8 cellular contexts compared by ENCODE assay signal in genomic region chr1:155228096-155228427, GRCh38. TPM values are rescaled to one million over a fixed set of nuclear protein-coding genes. Genes with fewer than 3 reads are reported as not detected.
DNase-seq lines count a peak whose midpoint lies in the region; ATAC-seq, FAIRE-seq and TF ChIP-seq lines count a peak whose summit lies in the region.

No MANE protein-coding gene starts in this region.

- no peaks in the 10 kb centered on the region for H3K27me3 Mint-ChIP-seq in CD8-positive, alpha-beta T cell (ENCODE audit: low read depth)
- no peaks in the 10 kb centered on the region for H3K27me3 Mint-ChIP-seq in osteocyte (ENCODE audit: unreplicated experiment)

- peak overlapping the region; percentile 88 for H3K4me3 Mint-ChIP-seq in CD8-positive, alpha-beta T cell
- H3K4me3 Mint-ChIP-seq in osteocyte (ENCODE audit: unreplicated experiment) = peak overlapping the region; percentile 82

- POLR2A ChIA-PET in CD8-positive, alpha-beta T cell (lab: Charles Lee) = interaction anchor here (1.8 to 2.6 kb wide), 3 partner anchors 16 to 34 kb away, joined by 7 to 24 read pairs (median 18); partner anchors contain the start of genes MTX1 and THBS3
- POLR2A ChIA-PET in PC-9 (lab: Charles Lee; ENCODE audit: unreplicated experiment) (interaction anchor here (0.6 kb wide), 1 partner anchor 19 kb away, joined by 7 read pairs; no protein-coding TSS in a partner anchor), endothelial cell of umbilical vein (lab: Charles Lee) (no interaction called here)

- no peaks in the 10 kb centered on the region for H3K9me3 ChIP-seq in CD8-positive, alpha-beta T cell (ENCODE audit: low read length)
- H3K9me3 ChIP-seq in PC-9 (ENCODE audit: insufficient read depth, low read depth) (no peaks in the 10 kb centered on the region), endothelial cell of umbilical vein (replicated peaks; ENCODE audit: control insufficient read depth, insufficient read depth, low read length) (no peaks in the 10 kb centered on the region)

- H3K36me3 Mint-ChIP-seq in CD8-positive, alpha-beta T cell = no peaks in the 10 kb centered on the region
- no peaks in the 10 kb centered on the region for H3K36me3 Mint-ChIP-seq in osteocyte (ENCODE audit: unreplicated experiment)

- H3K27ac ChIP-seq in CD8-positive, alpha-beta T cell (ENCODE audit: low read depth, low read length) = peak overlapping the region; percentile 65
- H3K27ac ChIP-seq in PC-9 (no peak overlapping the region), endothelial cell of umbilical vein (ENCODE audit: insufficient read depth, low read depth, low read length) (peak overlapping the region; percentile 33)

- peaks cover 39% of the 10 kb centered on the region for H3F3A ChIP-seq in PC-9 (ENCODE audit: insufficient read depth, low read depth)

- H3K79me2 ChIP-seq in PC-9 (ENCODE audit: low read depth) (peaks cover 24% of the 10 kb centered on the region), endothelial cell of umbilical vein (ENCODE audit: control insufficient read depth, insufficient read depth, low read length) (peaks cover 8% of the 10 kb centered on the region)

- H2AFZ ChIP-seq in PC-9 (peak overlapping the region; percentile 55; the same call in 1 of the 2 replicates), endothelial cell of umbilical vein (ENCODE audit: low read depth, low read length) (peak overlapping the region; percentile 92)

- intact Hi-C loops in CD8-positive, alpha-beta T cell (cut with DNase I, micrococcal nuclease) = loop anchor here (5.0 kb wide), 2 partner anchors 36 to 266 kb away; partner anchors contain the start of gene PYGO2 (in 1 of the 2)
- intact Hi-C loops in PC-9 (cut with micrococcal nuclease; ENCODE audit: unreplicated experiment) (loop anchor here (5.0 kb wide), 1 partner anchor 36 kb away; no protein-coding TSS in a partner anchor), endothelial cell of umbilical vein (cut with micrococcal nuclease) (loop anchor here (5.0 kb wide), 1 partner anchor 36 kb away; no protein-coding TSS in a partner anchor)

- TF ChIP-seq CTCF in CD8-positive, alpha-beta T cell (IDR thresholded peaks at IDR 0.05) = no peak
- TF ChIP-seq CTCF in PC-9 (conservative IDR thresholded peaks at IDR 0.05) (no peak), endothelial cell of umbilical vein (IDR thresholded peaks at IDR 0.05; ENCODE audit: extremely low read depth in 1 of 2, insufficient read depth in 1 of 2, low read depth in 1 of 2, low read length in 2 of 2) (no peak), osteocyte (IDR thresholded peaks at IDR 0.05) (no peak)

- ATAC-seq in CD8-positive, alpha-beta T cell = no peak
- no peak for ATAC-seq in HG03571 (IDR thresholded peaks at IDR 0.05; ENCODE audit: unreplicated experiment)
- no peak for ATAC-seq in GM21367 (IDR thresholded peaks at IDR 0.05; ENCODE audit: unreplicated experiment)

- no peaks in the 10 kb centered on the region for H3K27me3 ChIP-seq in CD8-positive, alpha-beta T cell (ENCODE audit: insufficient read depth, low read length)
- H3K27me3 ChIP-seq in PC-9 (ENCODE audit: insufficient read depth, low read depth) (no peaks in the 10 kb centered on the region), endothelial cell of umbilical vein (ENCODE audit: control insufficient read depth in 2 of 2, insufficient read depth in 2 of 2, low read length in 2 of 2) (no peaks in the 10 kb centered on the region)

- no peaks in the 10 kb centered on the region for H3K36me3 ChIP-seq in CD8-positive, alpha-beta T cell (ENCODE audit: insufficient read depth, low read length)
- H3K36me3 ChIP-seq in PC-9 (ENCODE audit: low read depth) (no peaks in the 10 kb centered on the region), endothelial cell of umbilical vein (ENCODE audit: control insufficient read depth in 2 of 2, extremely low read depth in 1 of 2, insufficient read depth in 2 of 2, low read length in 2 of 2) (no peaks in the 10 kb centered on the region)

- no peak for TF ChIP-seq POLR2A in endothelial cell of umbilical vein (IDR thresholded peaks at IDR 0.05; ENCODE audit: low read depth, low read length)

- peak overlapping the region; percentile 90 for H3K4me2 ChIP-seq in PC-9
- peak overlapping the region; percentile 77 for H3K4me2 ChIP-seq in endothelial cell of umbilical vein (ENCODE audit: insufficient read depth, low read length)

- H3K9ac ChIP-seq in endothelial cell of umbilical vein (replicated peaks; ENCODE audit: extremely low read depth, insufficient read depth, low read length) = peak overlapping the region; percentile 75

- H3K9me1 ChIP-seq in endothelial cell of umbilical vein (replicated peaks; ENCODE audit: control insufficient read depth, extremely low read depth, insufficient read depth, low read length) = no peaks in the 10 kb centered on the region

- H3K9me3 Mint-ChIP-seq in CD8-positive, alpha-beta T cell = no peaks in the 10 kb centered on the region
- H3K9me3 Mint-ChIP-seq in osteocyte (ENCODE audit: unreplicated experiment) = no peaks in the 10 kb centered on the region

- dilution Hi-C loops in endothelial cell of umbilical vein (cut with MboI; ENCODE audit: extremely low pct_ligation_motif_present, low sequenced_read_pairs) = no loop called here

- H4K20me1 ChIP-seq in PC-9 (ENCODE audit: insufficient read depth) (no peaks in the 10 kb centered on the region), endothelial cell of umbilical vein (replicated peaks; ENCODE audit: control insufficient read depth, extremely low read depth, insufficient read depth, low read length) (no peaks in the 10 kb centered on the region)

- FAIRE-seq in endothelial cell of umbilical vein (lab: Jason Lieb, UNC) = no peak

- peaks cover 24% of the 10 kb centered on the region for H3K4me1 Mint-ChIP-seq in CD8-positive, alpha-beta T cell (ENCODE audit: low read depth)
- peaks cover 48% of the 10 kb centered on the region for H3K4me1 Mint-ChIP-seq in osteocyte (ENCODE audit: unreplicated experiment)

- no peak for DNase-seq in CD8-positive, alpha-beta T cell
- DNase-seq in PC-9 = no peak
- DNase-seq in endothelial cell of umbilical vein (ENCODE audit: low read depth, low spot score) = no peak
- no peak for DNase-seq in osteocyte (ENCODE audit: extremely low spot score, unreplicated experiment)
- DNase-seq in NCI-H748 treated with DMSO at 0.1 percent for 48 hours (lab: John Stamatoyannopoulos, UW) = no peak
- no peak for DNase-seq in stimulated activated CD4-positive, alpha-beta T cell treated with anti-CD3 and anti-CD28 coated beads, Interleukin-12 subunit alpha, Interleukin-12 subunit beta, amount 100 ng/mL, for 4 hours

- CTCF ChIA-PET in CD8-positive, alpha-beta T cell (lab: Charles Lee) = interaction anchor here (1.2 to 7.2 kb wide), 5 partner anchors 14 to 137 kb away, joined by 4 to 141 read pairs (median 20); partner anchors contain the start of genes MTX1 and THBS3
- CTCF ChIA-PET in PC-9 (lab: Charles Lee) = interaction anchor here (0.6 kb wide), 1 partner anchor 497 kb away, joined by 4 read pairs; no protein-coding TSS in a partner anchor
- CTCF ChIA-PET in endothelial cell of umbilical vein (lab: Charles Lee) = interaction anchor here (1.5 to 3.0 kb wide), 3 partner anchors 20 to 53 kb away, joined by 6 to 69 read pairs (median 10); partner anchors contain the start of genes MTX1 and THBS3

- no TSS peak for BruUV-seq in PC-9 (replicated peaks; lab: Mats Ljungman, UMichigan)
- BruUV-seq in endothelial cell of umbilical vein (replicated peaks; lab: Mats Ljungman, UMichigan) = no TSS peak

- H3K4me3 ChIP-seq in CD8-positive, alpha-beta T cell (ENCODE audit: low read depth, low read length) = peak overlapping the region; percentile 71
- H3K4me3 ChIP-seq in PC-9 (no peak overlapping the region; the same call in 1 of the 2 replicates), endothelial cell of umbilical vein (replicated peaks in 1 of 3; ENCODE audit: insufficient read depth in 1 of 3, low read depth in 1 of 3, low read length in 3 of 3) (peak overlapping the region in 1 of 3 experiments; percentile 28)

- H3K9me2 ChIP-seq in PC-9 (ENCODE audit: insufficient read depth) = no peaks in the 10 kb centered on the region

- H3K4me1 ChIP-seq in CD8-positive, alpha-beta T cell (ENCODE audit: insufficient read depth, low read length) = peaks cover 18% of the 10 kb centered on the region
- H3K4me1 ChIP-seq in PC-9 (replicated peaks; ENCODE audit: insufficient read depth) (peaks cover 39% of the 10 kb centered on the region), endothelial cell of umbilical vein (ENCODE audit: control insufficient read depth, extremely low read depth, insufficient read depth, low read length) (peaks cover 31% of the 10 kb centered on the region)

- H3K27ac Mint-ChIP-seq in CD8-positive, alpha-beta T cell = peak overlapping the region; percentile 85
- H3K27ac Mint-ChIP-seq in osteocyte (ENCODE audit: unreplicated experiment) = peak overlapping the region; percentile 93

RNA-seq across cellular contexts. Expression of gene MTX1, which starts 19.6 kb away (rescaled TPM):
- 10 to 100 TPM; 24.4 to 25.8 TPM for total RNA-seq in CD8-positive, alpha-beta T cell
- total RNA-seq in PC-9 (2021) = 56.1 and 68.9 TPM in 2 replicates
- 49.1 and 53.0 TPM in 2 replicates for total RNA-seq in endothelial cell of umbilical vein
- polyA plus RNA-seq in endothelial cell of umbilical vein = 109 and 137 TPM in 2 replicates
- 83.3 and 90.2 TPM in 2 replicates for polyA plus RNA-seq in endothelial cell of umbilical vein (2011; cell fraction: cytosol; rRNA removed)
- polyA plus RNA-seq in endothelial cell of umbilical vein (2011; cell fraction: nucleus; rRNA removed) = 45.5 and 50.8 TPM in 2 replicates
- polyA plus RNA-seq in endothelial cell of umbilical vein (2012) = 56.9 and 61.7 TPM in 2 replicates
- polyA minus RNA-seq in endothelial cell of umbilical vein = 44.4 and 56.0 TPM in 2 replicates
- polyA minus RNA-seq in endothelial cell of umbilical vein (2011; cell fraction: cytosol; rRNA and poly(A)+ RNA removed) = 63.1 TPM
- polyA minus RNA-seq in endothelial cell of umbilical vein (2011; cell fraction: nucleus; rRNA and poly(A)+ RNA removed) = 14.8 and 20.2 TPM in 2 replicates
- total RNA-seq in osteocyte = 31.9 and 33.2 TPM in 2 replicates

RNA-seq across cellular contexts. Expression of gene THBS3, which starts 20.4 kb away (rescaled TPM):
- total RNA-seq in CD8-positive, alpha-beta T cell = 10 to 100 TPM; 18.5 to 18.8 TPM
- total RNA-seq in PC-9 (2021) (45.4 and 58.8 TPM in 2 replicates), endothelial cell of umbilical vein (22.4 and 23.6 TPM in 2 replicates), osteocyte (55.4 and 57.2 TPM in 2 replicates)
- polyA plus RNA-seq in endothelial cell of umbilical vein = 25.7 and 29.4 TPM in 2 replicates
- polyA plus RNA-seq in endothelial cell of umbilical vein (2011; cell fraction: cytosol; rRNA removed) = 11.5 and 13.1 TPM in 2 replicates
- 134 and 168 TPM in 2 replicates for polyA plus RNA-seq in endothelial cell of umbilical vein (2011; cell fraction: nucleus; rRNA removed)
- 18.6 and 32.2 TPM in 2 replicates for polyA plus RNA-seq in endothelial cell of umbilical vein (2012)
- polyA minus RNA-seq in endothelial cell of umbilical vein = 30.1 and 36.1 TPM in 2 replicates
- 2.7 TPM for polyA minus RNA-seq in endothelial cell of umbilical vein (2011; cell fraction: cytosol; rRNA and poly(A)+ RNA removed)
- 23.8 and 26.1 TPM in 2 replicates for polyA minus RNA-seq in endothelial cell of umbilical vein (2011; cell fraction: nucleus; rRNA and poly(A)+ RNA removed)

RNA-seq across cellular contexts. Expression of gene ENTREP3, which starts 27.2 kb away (rescaled TPM):
- 1 to 10 TPM; 8.1 to 8.7 TPM for total RNA-seq in CD8-positive, alpha-beta T cell
- total RNA-seq in PC-9 (2021) = 56.9 and 60.8 TPM in 2 replicates
- 61.8 and 62.7 TPM in 2 replicates for total RNA-seq in endothelial cell of umbilical vein
- 26.6 and 27.4 TPM in 2 replicates for polyA plus RNA-seq in endothelial cell of umbilical vein
- 20.3 and 26.1 TPM in 2 replicates for polyA plus RNA-seq in endothelial cell of umbilical vein (2011; cell fraction: cytosol; rRNA removed)
- 23.2 and 24.1 TPM in 2 replicates for polyA plus RNA-seq in endothelial cell of umbilical vein (2011; cell fraction: nucleus; rRNA removed)
- polyA plus RNA-seq in endothelial cell of umbilical vein (2012) = 36.0 and 43.1 TPM in 2 replicates
- polyA minus RNA-seq in endothelial cell of umbilical vein = 12.0 and 12.6 TPM in 2 replicates
- polyA minus RNA-seq in endothelial cell of umbilical vein (2011; cell fraction: cytosol; rRNA and poly(A)+ RNA removed) = 15.0 TPM
- 7.2 and 7.4 TPM in 2 replicates for polyA minus RNA-seq in endothelial cell of umbilical vein (2011; cell fraction: nucleus; rRNA and poly(A)+ RNA removed)
- 36.6 and 37.6 TPM in 2 replicates for total RNA-seq in osteocyte

RNA-seq across cellular contexts. Expression of gene SCAMP3, which starts 34.1 kb away (rescaled TPM):
- 10 to 100 TPM; 47.5 to 48.5 TPM for total RNA-seq in CD8-positive, alpha-beta T cell
- total RNA-seq in PC-9 (2021) (56.9 and 64.1 TPM in 2 replicates), endothelial cell of umbilical vein (80.1 and 80.8 TPM in 2 replicates), osteocyte (73.7 and 74.6 TPM in 2 replicates)
- 306 and 342 TPM in 2 replicates for polyA plus RNA-seq in endothelial cell of umbilical vein
- polyA plus RNA-seq in endothelial cell of umbilical vein (2011; cell fraction: cytosol; rRNA removed) = 157 and 171 TPM in 2 replicates
- 76.5 and 78.5 TPM in 2 replicates for polyA plus RNA-seq in endothelial cell of umbilical vein (2011; cell fraction: nucleus; rRNA removed)
- 76.7 and 82.9 TPM in 2 replicates for polyA plus RNA-seq in endothelial cell of umbilical vein (2012)
- polyA minus RNA-seq in endothelial cell of umbilical vein = 125 and 131 TPM in 2 replicates
- polyA minus RNA-seq in endothelial cell of umbilical vein (2011; cell fraction: cytosol; rRNA and poly(A)+ RNA removed) = 87.9 TPM
- polyA minus RNA-seq in endothelial cell of umbilical vein (2011; cell fraction: nucleus; rRNA and poly(A)+ RNA removed) = 22.5 and 23.7 TPM in 2 replicates

RNA-seq across cellular contexts. Expression of gene CLK2, which starts 45.2 kb away (rescaled TPM):
- total RNA-seq in CD8-positive, alpha-beta T cell = 10 to 100 TPM; 48.6 to 54.4 TPM
- total RNA-seq in PC-9 (2021) = 39.1 and 43.9 TPM in 2 replicates
- total RNA-seq in endothelial cell of umbilical vein = 61.7 and 69.1 TPM in 2 replicates
- 80.9 and 84.8 TPM in 2 replicates for polyA plus RNA-seq in endothelial cell of umbilical vein
- polyA plus RNA-seq in endothelial cell of umbilical vein (2011; cell fraction: cytosol; rRNA removed) = 24.4 and 27.0 TPM in 2 replicates
- polyA plus RNA-seq in endothelial cell of umbilical vein (2011; cell fraction: nucleus; rRNA removed) = 560 and 582 TPM in 2 replicates
- polyA plus RNA-seq in endothelial cell of umbilical vein (2012) = 32.4 and 34.0 TPM in 2 replicates
- polyA minus RNA-seq in endothelial cell of umbilical vein = 83.6 and 98.2 TPM in 2 replicates
- 24.1 TPM for polyA minus RNA-seq in endothelial cell of umbilical vein (2011; cell fraction: cytosol; rRNA and poly(A)+ RNA removed)
- polyA minus RNA-seq in endothelial cell of umbilical vein (2011; cell fraction: nucleus; rRNA and poly(A)+ RNA removed) = 100 and 109 TPM in 2 replicates
- 53.7 and 63.5 TPM in 2 replicates for total RNA-seq in osteocyte
